8 cellular contexts compared by ENCODE assay signal in genomic region chr7:7719235-7719634, GRCh38. TPM values are rescaled to one million over a fixed set of nuclear protein-coding genes. Genes with fewer than 3 reads are reported as not detected.
DNase-seq lines count a peak whose midpoint lies in the region; ATAC-seq and TF ChIP-seq lines count a peak whose summit lies in the region.

No MANE protein-coding gene starts in this region.

- intact Hi-C loops in Right ventricle myocardium superior (cut with DNase I): no loop called here
- intact Hi-C loops in cardiac septum (cut with DNase I): no loop called here

- TF ChIP-seq EP300 in SK-N-SH (IDR thresholded peaks at IDR 0.05; ENCODE audit: borderline replicate concordance in 1 of 2, low read depth in 1 of 2, low read length in 1 of 2): peak in 1 of 2 experiments; percentile 21; a peak in 1 of 4 replicates

- CTCF ChIA-PET in SK-N-SH (lab: Yijun Ruan, JAX): interaction anchor here (1.1 to 2.8 kb wide), 5 partner anchors 12 to 577 kb away, joined by 3 to 12 read pairs (median 6); no protein-coding TSS in a partner anchor

- no peaks in the 10 kb centered on the region; the same call in 1 of the 2 replicates for H3K79me2 ChIP-seq in SK-N-SH (ENCODE audit: insufficient read depth)

- no peak overlapping the region; a peak in 1 of 4 replicates for H3K4me3 ChIP-seq in SK-N-SH (ENCODE audit: low read depth in 2 of 2, low read length in 1 of 2)

- H2AFZ ChIP-seq in SK-N-SH (ENCODE audit: low read depth): no peak overlapping the region

- POLR2A ChIA-PET in SK-N-SH (lab: Yijun Ruan, JAX): no interaction called here

- no peaks in the 10 kb centered on the region for H3K9me3 ChIP-seq in SK-N-SH

- peaks cover 5% of the 10 kb centered on the region for H3F3A ChIP-seq in SK-N-SH (replicated peaks; ENCODE audit: insufficient read depth)

- H3K4me1 ChIP-seq in SK-N-SH (ENCODE audit: control insufficient read depth in 1 of 2, insufficient read depth in 2 of 2, low read depth in 1 of 2, low read length in 1 of 2): peaks cover 10 to 23% of the 10 kb centered on the region in 2 experiments; a peak in 3 of 4 replicates

- H3K27ac ChIP-seq in SK-N-SH (ENCODE audit: low read depth in 2 of 2, low read length in 1 of 2): peak overlapping the region; percentile 11 to 83; a peak in 3 of 4 replicates

- ATAC-seq in Right ventricle myocardium superior (ENCODE audit: poor library complexity) (peak; percentile 77), HG02763 (IDR thresholded peaks at IDR 0.05; ENCODE audit: unreplicated experiment) (peak; percentile 97)

- DNase-seq in Right ventricle myocardium superior: no peak
- DNase-seq in cardiac septum (ENCODE audit: low spot score): no peak
- DNase-seq in NCI-H1105 (lab: John Stamatoyannopoulos, UW): peak; percentile 97
- DNase-seq in SK-N-SH: peak; percentile 47
- DNase-seq in dedifferentiated amniotic fluid mesenchymal stem cell (ENCODE audit: extremely low spot score): peak; percentile 94
- DNase-seq in pons (ENCODE audit: low spot score): peak; percentile 66
- DNase-seq in cerebellar cortex (ENCODE audit: low spot score): no peak

- no peaks in the 10 kb centered on the region for H3K27me3 ChIP-seq in SK-N-SH (ENCODE audit: insufficient read depth)

- WGBS in SK-N-SH (ENCODE audit: low lambda C conversion rate): 28% methylated on average over 2 of the region's 2 CpGs

- H3K4me2 ChIP-seq in SK-N-SH: 0 out of 2 replicates have a peak overlapping the region, but pooled peaks have one; percentile 0

- no peak for TF ChIP-seq CTCF in SK-N-SH (IDR thresholded peaks at IDR 0.05)

- no peak overlapping the region for H3K9ac ChIP-seq in SK-N-SH

- H3K9me2 ChIP-seq in SK-N-SH: no peaks in the 10 kb centered on the region

- 0 out of 2 replicates have a peak, but pooled peaks have one; percentile 5 for TF ChIP-seq RAD21 in SK-N-SH (IDR thresholded peaks at IDR 0.05; ENCODE audit: low read length)

- H3K36me3 ChIP-seq in SK-N-SH (replicated peaks in 1 of 2; ENCODE audit: control insufficient read depth in 1 of 2, insufficient read depth in 2 of 2, low read length in 1 of 2): peaks cover 0 to 2% of the 10 kb centered on the region in 2 experiments

- no peaks in the 10 kb centered on the region for H4K20me1 ChIP-seq in SK-N-SH (ENCODE audit: insufficient read depth)

TF ChIP-seq in SK-N-SH, 30 proteins besides CTCF, POLR2A, EP300 and RAD21 (continues in another document):
- no peak for TF ChIP-seq SMC3 (IDR thresholded peaks at IDR 0.05; ENCODE audit: low read depth, low read length)
- 0 out of 2 replicates have a peak, but pooled peaks have one; percentile 47 for TF ChIP-seq SIN3A (IDR thresholded peaks at IDR 0.05; ENCODE audit: borderline replicate concordance, low read depth, low read length)
- no peak; the same call in 1 of the 2 replicates for TF ChIP-seq TEAD4 (IDR thresholded peaks at IDR 0.05; ENCODE audit: borderline replicate concordance, insufficient read depth)
- no peak for TF ChIP-seq FOXJ3 (CRISPR knock-in tag; IDR thresholded peaks at IDR 0.05)
- TF ChIP-seq TCF12 (IDR thresholded peaks at IDR 0.05): peak; percentile 80
- no peak for TF ChIP-seq RCOR1 (IDR thresholded peaks at IDR 0.05; ENCODE audit: low read length)
- peak; percentile 40; the same call in 1 of the 2 replicates for TF ChIP-seq PBX3 (IDR thresholded peaks at IDR 0.05)
- no peak for TF ChIP-seq RXRA (IDR thresholded peaks at IDR 0.05; ENCODE audit: borderline replicate concordance, low read depth)
- TF ChIP-seq NRF1 (IDR thresholded peaks at IDR 0.05; ENCODE audit: low read depth, low read length): no peak
- no peak for TF ChIP-seq POLR2AphosphoS5 (IDR thresholded peaks at IDR 0.05; ENCODE audit: low read depth, low read length)
- no peak for TF ChIP-seq ZBTB33 (IDR thresholded peaks at IDR 0.05; ENCODE audit: borderline replicate concordance, low read depth)
- TF ChIP-seq FOXM1 (IDR thresholded peaks at IDR 0.05; ENCODE audit: low read depth): 0 out of 2 replicates have a peak, but pooled peaks have one; percentile 37
- TF ChIP-seq MXI1 (IDR thresholded peaks at IDR 0.05; ENCODE audit: low read depth, low read length): peak; percentile 63
- no peak for TF ChIP-seq YY1 (IDR thresholded peaks at IDR 0.05; ENCODE audit: low read depth)
- TF ChIP-seq ELF1 (IDR thresholded peaks at IDR 0.05): no peak
- TF ChIP-seq EZH2phosphoT487 (IDR thresholded peaks at IDR 0.05; ENCODE audit: borderline replicate concordance, low read depth): no peak
- no peak for TF ChIP-seq USF2 (IDR thresholded peaks at IDR 0.05; ENCODE audit: borderline replicate concordance, low read depth, low read length)
- peak; percentile 70 for TF ChIP-seq FOSL2 (IDR thresholded peaks at IDR 0.05; ENCODE audit: borderline replicate concordance, low read depth)
- TF ChIP-seq USF1 (IDR thresholded peaks at IDR 0.05; ENCODE audit: borderline replicate concordance, low read depth): peak; percentile 34; the same call in 1 of the 2 replicates
- no peak for TF ChIP-seq GABPA (IDR thresholded peaks at IDR 0.05; ENCODE audit: low read depth)
- no peak for TF ChIP-seq RFX5 (IDR thresholded peaks at IDR 0.05; ENCODE audit: low read length)
- TF ChIP-seq TAF1 (IDR thresholded peaks at IDR 0.05; ENCODE audit: borderline replicate concordance, low read depth, low read length): no peak
- no peak for TF ChIP-seq REST (IDR thresholded peaks at IDR 0.05; ENCODE audit: low read depth, low read length)

RNA-seq across cellular contexts. Expression of gene RPA3, which starts 0.8 kb away (rescaled TPM):
- total RNA-seq in Right ventricle myocardium superior (22.9 TPM), cardiac septum (18.4 TPM)
- 31.3 and 39.0 TPM in 2 replicates for polyA plus RNA-seq in SK-N-SH (2012; rRNA removed)
- 50.5 and 67.6 TPM in 2 replicates for polyA plus RNA-seq in SK-N-SH (2012; cell fraction: cytosol; rRNA removed)
- 13.2 and 15.5 TPM in 2 replicates for polyA plus RNA-seq in SK-N-SH (2012; cell fraction: nucleus; rRNA removed)

Comparison
In these comparisons a context has a peak if more than half of its experiments do, and no peak if none do; other contexts are left out.
1. DNase-seq: peak in NCI-H1105 (single experiment), SK-N-SH (single experiment), dedifferentiated amniotic fluid mesenchymal stem cell (single experiment) and pons (single experiment); none in Right ventricle myocardium superior (single experiment), cardiac septum (single experiment) and cerebellar cortex (single experiment).